In genomic region chr1:9549955-9550546, GRCh38 we compare ENCODE assay signal across 1 cellular context.
A peak's percentile ranks its signal among the peaks of the same experiment; 100 is the strongest.
TF ChIP-seq lines count a peak whose summit lies in the region.

No MANE protein-coding gene starts in this region.

TF ChIP-seq in HepG2, 621 proteins besides CTCF, POLR2A, EP300 and RAD21 (continued from another document and continues in another):
- TF ChIP-seq ZBTB39 (CRISPR knock-in tag; IDR thresholded peaks at IDR 0.05) (no peak), ZNF776 (CRISPR knock-in tag; IDR thresholded peaks at IDR 0.05) (no peak), NCOA5 (CRISPR knock-in tag; IDR thresholded peaks at IDR 0.05) (no peak), FOXP4 (CRISPR knock-in tag; IDR thresholded peaks at IDR 0.05) (peak; percentile 94), ZFAT (CRISPR knock-in tag; conservative IDR thresholded peaks at IDR 0.05) (no peak), SNRNP70 (IDR thresholded peaks at IDR 0.05; ENCODE audit: low read depth, low read length) (no peak), ATF3 (CRISPR knock-in tag; IDR thresholded peaks at IDR 0.05) (no peak), REPIN1 (CRISPR knock-in tag; IDR thresholded peaks at IDR 0.05; ENCODE audit: borderline replicate concordance, low read depth) (peak; percentile 88; the same call in 1 of the 2 replicates), ZBTB46 (CRISPR knock-in tag; IDR thresholded peaks at IDR 0.05; ENCODE audit: borderline replicate concordance) (no peak), RBFOX2 (IDR thresholded peaks at IDR 0.05; ENCODE audit: low read depth, low read length) (no peak), ZNF446 (CRISPR knock-in tag; IDR thresholded peaks at IDR 0.05) (no peak), ZNF576 (CRISPR knock-in tag; IDR thresholded peaks at IDR 0.05) (no peak), SOX6 (IDR thresholded peaks at IDR 0.05) (no peak), SOX6 (CRISPR knock-in tag; IDR thresholded peaks at IDR 0.05) (peak; percentile 94), DBP (CRISPR knock-in tag; IDR thresholded peaks at IDR 0.05; ENCODE audit: not compliant biosample characterization) (no peak), ZNF75D (CRISPR knock-in tag; IDR thresholded peaks at IDR 0.05; ENCODE audit: borderline replicate concordance) (no peak), HNRNPK (IDR thresholded peaks at IDR 0.05; ENCODE audit: low read depth, low read length, poor library complexity, severe bottlenecking) (no peak), ZNF672 (CRISPR knock-in tag; IDR thresholded peaks at IDR 0.05) (no peak), HNF4G (IDR thresholded peaks at IDR 0.05; ENCODE audit: borderline replicate concordance, low read depth, low read length) (peak; percentile 71; the same call in 1 of the 2 replicates), HNF4G (CRISPR knock-in tag; IDR thresholded peaks at IDR 0.05; ENCODE audit: borderline replicate concordance, low read depth) (peak; percentile 25; the same call in 1 of the 2 replicates), CREB3 (CRISPR knock-in tag; IDR thresholded peaks at IDR 0.05) (no peak), ZMAT5 (CRISPR knock-in tag; IDR thresholded peaks at IDR 0.05; ENCODE audit: borderline replicate concordance, low read depth) (no peak), GLI4 (CRISPR knock-in tag; IDR thresholded peaks at IDR 0.05; ENCODE audit: borderline replicate concordance) (no peak), SP4 (CRISPR knock-in tag; IDR thresholded peaks at IDR 0.05) (no peak), BORCS8-MEF2B (CRISPR knock-in tag; IDR thresholded peaks at IDR 0.05) (no peak), ZNF263 (CRISPR knock-in tag; IDR thresholded peaks at IDR 0.05) (0 out of 2 replicates have a peak, but pooled peaks have one; percentile 6), ZMYM4 (CRISPR knock-in tag; IDR thresholded peaks at IDR 0.05) (peak; percentile 56; the same call in 1 of the 2 replicates), ZNF232 (CRISPR knock-in tag; IDR thresholded peaks at IDR 0.05; ENCODE audit: borderline replicate concordance) (no peak), FOXC1 (CRISPR knock-in tag; IDR thresholded peaks at IDR 0.05; ENCODE audit: borderline replicate concordance) (no peak), ZNF251 (CRISPR knock-in tag; IDR thresholded peaks at IDR 0.05) (no peak), THAP8 (CRISPR knock-in tag; IDR thresholded peaks at IDR 0.05; ENCODE audit: borderline replicate concordance) (no peak), MAX (IDR thresholded peaks at IDR 0.05) (0 out of 2 replicates have a peak, but pooled peaks have one; percentile 60), SOX5 (CRISPR knock-in tag; IDR thresholded peaks at IDR 0.05; ENCODE audit: borderline replicate concordance) (peak; percentile 95), ADNP (CRISPR knock-in tag; IDR thresholded peaks at IDR 0.05) (no peak), HIC2 (CRISPR knock-in tag; IDR thresholded peaks at IDR 0.05; ENCODE audit: low read depth) (peak; percentile 73), KAT2B (IDR thresholded peaks at IDR 0.05; ENCODE audit: borderline replicate concordance, low read depth, low read length) (no peak), NR3C1 (CRISPR knock-in tag; IDR thresholded peaks at IDR 0.05) (no peak), RERE (CRISPR knock-in tag; IDR thresholded peaks at IDR 0.05; ENCODE audit: low read depth) (peak; percentile 91), ZNF800 (CRISPR knock-in tag; IDR thresholded peaks at IDR 0.05) (no peak), BCL3 (CRISPR knock-in tag; IDR thresholded peaks at IDR 0.05) (no peak)
